Comparison of ENCODE assay signal across 1 cellular context in the genomic region with DNA sequence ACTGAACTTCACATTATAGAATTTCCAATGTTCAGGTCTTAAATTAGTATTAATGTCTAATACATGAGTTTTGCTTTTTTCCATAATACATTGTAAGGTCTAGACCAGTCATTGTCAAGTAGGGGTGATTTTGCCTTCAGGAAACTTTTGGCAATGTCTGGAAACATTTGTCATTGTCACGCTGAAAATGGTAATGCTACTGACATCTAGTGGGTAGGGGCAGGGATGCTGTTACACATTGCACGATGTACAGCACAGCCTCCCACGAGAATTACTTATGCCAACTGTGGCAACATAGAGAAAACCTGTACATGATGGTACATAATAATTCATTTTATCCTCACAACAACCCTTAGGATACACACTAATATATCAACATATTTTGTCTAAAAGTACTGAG.
TF ChIP-seq lines count a peak whose summit lies in the region.

No MANE protein-coding gene starts in this region.

TF ChIP-seq in Ishikawa, 13 proteins besides CTCF, POLR2A, EP300 and RAD21 (continued from another document):
- TF ChIP-seq MAX (IDR thresholded peaks at IDR 0.05): no peak
TF ChIP-seq in Ishikawa: peak in this region for 0.
